In the genomic region with DNA sequence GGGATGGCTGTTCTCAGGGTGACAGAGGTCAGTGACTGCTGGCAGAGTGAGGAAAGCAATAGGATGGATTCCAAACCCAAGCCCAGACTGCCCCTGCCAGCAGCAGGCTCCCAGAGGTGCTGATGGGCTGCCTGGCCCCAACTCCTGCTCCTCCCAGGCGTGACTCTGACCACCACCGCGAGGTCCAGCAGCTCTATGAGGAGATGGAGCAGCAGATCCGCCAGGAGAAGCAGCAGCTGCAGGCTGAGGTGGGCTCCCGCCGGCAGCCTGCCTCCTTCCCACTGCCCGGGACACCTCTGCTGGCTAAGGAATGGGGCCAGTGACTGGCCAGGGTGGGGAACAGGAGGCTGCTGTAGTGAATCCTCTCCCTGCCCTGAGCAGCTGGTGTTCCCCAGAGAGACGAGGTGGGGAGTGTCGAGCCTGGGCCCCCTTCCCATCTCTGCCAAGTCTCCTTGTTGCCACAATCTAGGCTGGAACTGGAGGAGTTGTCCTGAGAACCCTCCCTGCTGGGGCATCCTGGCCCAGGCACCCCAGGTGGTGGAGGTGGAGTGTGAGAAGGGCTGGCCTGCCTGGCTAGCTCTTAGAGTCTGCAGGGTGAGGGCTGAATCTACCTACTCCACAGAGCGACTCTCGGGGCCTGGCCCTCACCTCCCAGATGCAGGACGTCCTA, we compare ENCODE assay signal across 1 cellular context.
TF ChIP-seq lines count a peak whose summit lies in the region.

No MANE protein-coding gene starts in this region.

TF ChIP-seq in IMR-90, 13 proteins besides CTCF, POLR2A, EP300 and RAD21:
- TF ChIP-seq RCOR1 (IDR thresholded peaks at IDR 0.05; ENCODE audit: insufficient replicate concordance, low read length) (no peak), MAZ (IDR thresholded peaks at IDR 0.05; ENCODE audit: borderline replicate concordance, low read depth, low read length) (no peak), FOS (IDR thresholded peaks at IDR 0.05; ENCODE audit: low read depth, low read length) (no peak), BHLHE40 (IDR thresholded peaks at IDR 0.05; ENCODE audit: low read depth, low read length) (no peak), NFE2L2 (IDR thresholded peaks at IDR 0.05; ENCODE audit: low read depth, low read length) (no peak), MXI1 (IDR thresholded peaks at IDR 0.05; ENCODE audit: borderline replicate concordance, low read depth, low read length) (no peak), ELK1 (IDR thresholded peaks at IDR 0.05; ENCODE audit: borderline replicate concordance, low read depth, low read length) (no peak), CHD1 (IDR thresholded peaks at IDR 0.05; ENCODE audit: low read depth, low read length) (no peak), CEBPB (IDR thresholded peaks at IDR 0.05; ENCODE audit: low read depth, low read length) (no peak), SMC3 (IDR thresholded peaks at IDR 0.05; ENCODE audit: low read depth, low read length) (no peak), RFX5 (IDR thresholded peaks at IDR 0.05; ENCODE audit: low read depth, low read length) (no peak), MAFK (IDR thresholded peaks at IDR 0.05; ENCODE audit: low read depth, low read length) (no peak)
- TF ChIP-seq, protein P1, sequence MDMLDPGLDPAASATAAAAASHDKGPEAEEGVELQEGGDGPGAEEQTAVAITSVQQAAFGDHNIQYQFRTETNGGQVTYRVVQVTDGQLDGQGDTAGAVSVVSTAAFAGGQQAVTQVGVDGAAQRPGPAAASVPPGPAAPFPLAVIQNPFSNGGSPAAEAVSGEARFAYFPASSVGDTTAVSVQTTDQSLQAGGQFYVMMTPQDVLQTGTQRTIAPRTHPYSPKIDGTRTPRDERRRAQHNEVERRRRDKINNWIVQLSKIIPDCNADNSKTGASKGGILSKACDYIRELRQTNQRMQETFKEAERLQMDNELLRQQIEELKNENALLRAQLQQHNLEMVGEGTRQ (IDR thresholded peaks at IDR 0.05; ENCODE audit: low read depth, low read length): no peak
